ENCODE assay signal across 1 cellular context in the genomic region with DNA sequence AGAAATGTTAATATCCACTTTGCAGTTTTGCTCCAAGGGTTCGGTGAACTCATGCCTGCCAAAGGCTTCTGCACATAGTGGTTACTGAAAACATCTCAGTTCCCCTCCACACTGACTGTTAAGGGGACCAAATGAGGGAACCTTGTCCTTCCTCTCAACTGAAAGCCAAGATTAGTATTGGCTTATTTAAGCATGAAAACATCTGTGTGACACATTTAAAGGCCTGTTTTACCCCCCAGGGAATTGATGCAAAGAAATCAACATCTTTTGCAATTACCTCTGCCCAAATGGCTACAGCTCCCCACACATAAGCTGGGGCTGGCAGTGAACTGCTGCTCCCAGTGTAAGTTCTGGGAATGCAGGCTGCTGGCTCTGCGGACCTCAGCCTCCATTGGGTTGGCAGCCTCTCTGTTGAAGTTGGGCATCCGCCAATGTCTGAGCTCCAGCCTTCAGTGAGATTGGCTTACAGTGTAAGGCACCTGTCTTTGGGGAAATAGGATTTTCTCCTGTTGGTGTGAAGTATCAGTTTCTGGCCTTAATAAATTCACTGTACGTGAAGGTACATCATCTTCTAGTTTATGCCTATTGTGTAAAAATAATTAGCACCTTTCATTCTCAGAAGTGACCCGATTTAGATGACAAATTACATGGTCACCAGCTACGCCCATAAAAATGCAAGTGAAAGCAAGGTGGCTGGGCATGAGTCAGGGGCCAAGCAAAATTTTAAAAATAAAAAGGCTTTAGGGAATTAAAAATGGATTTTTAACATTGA.
TF ChIP-seq lines count a peak whose summit lies in the region.

No MANE protein-coding gene starts in this region.

TF ChIP-seq in GM12878, 131 proteins besides CTCF, POLR2A, EP300 and RAD21 (continued from another document):
- TF ChIP-seq TCF12 (IDR thresholded peaks at IDR 0.05; ENCODE audit: low read depth, low read length) (peak; percentile 61; the same call in 1 of the 2 replicates), TARDBP (IDR thresholded peaks at IDR 0.05; ENCODE audit: borderline replicate concordance) (no peak), GABPA (IDR thresholded peaks at IDR 0.05; ENCODE audit: low read depth) (no peak), BHLHE40 (IDR thresholded peaks at IDR 0.05; ENCODE audit: borderline replicate concordance in 1 of 2, low read depth in 2 of 2, low read length in 1 of 2) (peak; percentile 45 to 49; a peak in 1 of 4 replicates), CBFB (IDR thresholded peaks at IDR 0.05; ENCODE audit: low read depth) (no peak), ZZZ3 (IDR thresholded peaks at IDR 0.05; ENCODE audit: control insufficient read depth, insufficient read length, low read depth) (no peak), MEF2B (IDR thresholded peaks at IDR 0.05; ENCODE audit: partially characterized antibody, poor library complexity, severe bottlenecking) (peak; percentile 98), RBBP5 (conservative IDR thresholded peaks at IDR 0.05) (no peak), ATF7 (IDR thresholded peaks at IDR 0.05; ENCODE audit: low read depth) (peak; percentile 53; the same call in 1 of the 2 replicates), MTA3 (IDR thresholded peaks at IDR 0.05; ENCODE audit: borderline replicate concordance, low read length) (peak; percentile 74; the same call in 1 of the 2 replicates), SIN3A (IDR thresholded peaks at IDR 0.05; ENCODE audit: low read depth, low read length) (no peak), POU2F2 (IDR thresholded peaks at IDR 0.05; ENCODE audit: borderline replicate concordance, low read depth, low read length) (peak; percentile 64; the same call in 2 of the 3 replicates), IKZF2 (IDR thresholded peaks at IDR 0.05) (peak; percentile 90 to 91)
TF ChIP-seq in GM12878: peak in this region for 41.
